Comparison of ENCODE assay signal across 24 cellular contexts in the genomic region with DNA sequence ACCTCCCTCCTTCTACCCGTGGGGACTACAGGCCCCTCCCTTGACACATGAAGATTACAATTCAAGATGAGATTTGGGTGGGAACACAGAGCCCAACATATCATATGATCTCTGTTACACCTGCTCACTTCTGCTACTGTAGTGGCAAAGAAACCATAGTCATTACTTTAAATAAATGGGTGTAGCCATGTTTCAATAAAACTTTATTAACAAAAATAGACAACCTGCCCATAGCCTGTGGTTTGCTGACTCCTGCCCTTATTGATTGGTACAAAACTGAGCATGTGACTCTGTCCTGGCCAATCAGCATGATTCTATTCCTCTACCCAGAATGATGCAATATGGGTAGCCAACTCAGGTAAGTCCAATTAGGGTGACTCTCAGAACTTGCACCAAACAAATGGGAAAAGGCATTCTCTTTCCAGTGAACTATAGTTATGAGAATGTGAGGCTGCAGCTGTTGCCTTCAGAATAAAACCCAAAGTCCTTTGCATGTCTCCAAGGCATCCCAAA. TPM values are rescaled to one million over a fixed set of nuclear protein-coding genes. Genes with fewer than 3 reads are reported as not detected.
A peak's percentile ranks its signal among the peaks of the same experiment; 100 is the strongest.
DNase-seq lines count a peak whose midpoint lies in the region; ATAC-seq, FAIRE-seq and TF ChIP-seq lines count a peak whose summit lies in the region.
"Had no signal": no experiment of that assay in that cellular context is flagged by ENCODE, and none has a peak within 500 bp of the region (broad histone marks: within the 10 kb centered on the region; RNA-seq: fewer than 3 reads in every experiment).

No MANE protein-coding gene starts in this region.

- TF ChIP-seq POLR2A in IMR-90 (IDR thresholded peaks at IDR 0.05; ENCODE audit: low read depth, low read length), result no peak
- TF ChIP-seq POLR2A in GM12878 (IDR thresholded peaks at IDR 0.05; ENCODE audit: low read depth, low read length), result no peak

- in situ Hi-C loops in IMR-90 (cut with MboI; ENCODE audit: low sequenced_read_pairs), result no loop called here
- in situ Hi-C loops in GM12878 (cut with MboI), result no loop called here

- ATAC-seq in GM23338, result no peak
- ATAC-seq in IMR-90 (ENCODE audit: low read depth), result no peak
- no peak for ATAC-seq in GM12878
- no peak for ATAC-seq in left ventricle myocardium superior

- no peak for TF ChIP-seq EP300 in GM12878 (IDR thresholded peaks at IDR 0.05; ENCODE audit: borderline replicate concordance in 1 of 2, control insufficient read depth in 1 of 2, low read depth in 2 of 2, low read length in 2 of 2)

- H3K4me2 ChIP-seq in GM23338 (no peak overlapping the region), IMR-90 (ENCODE audit: low read depth, low read length) (no peak overlapping the region), GM12878 (ENCODE audit: control insufficient read depth, insufficient read depth) (no peak overlapping the region)
- H3K4me2 ChIP-seq: BLaER1 had no signal

- H3K23ac ChIP-seq in IMR-90 (ENCODE audit: low read depth, low read length), result no peak overlapping the region

- H3K9me2 ChIP-seq in GM23338 (ENCODE audit: insufficient read depth), result 0 out of 2 replicates have a peak, but pooled peaks cover 5% of the 10 kb centered on the region

- H3K36me3 ChIP-seq in GM23338 (ENCODE audit: insufficient read depth) (no peaks in the 10 kb centered on the region; the same call in 1 of the 2 replicates), IMR-90 (ENCODE audit: control insufficient read depth, insufficient read depth, low read length) (no peaks in the 10 kb centered on the region), GM12878 (ENCODE audit: control insufficient read depth in 2 of 2, insufficient read depth in 2 of 2, low read length in 1 of 2) (no peaks in the 10 kb centered on the region), kidney (ENCODE audit: control insufficient read depth in 1 of 2, insufficient read depth in 2 of 2, low read length in 2 of 2) (no peaks in the 10 kb centered on the region)
- H3K36me3 ChIP-seq: BE2C, BLaER1 had no signal

- H3K4me1 Mint-ChIP-seq in GM23338 (no peaks in the 10 kb centered on the region), nephron (peaks cover 16% of the 10 kb centered on the region)
- H3K4me1 Mint-ChIP-seq: CD4-positive, CD25-positive, alpha-beta regulatory T cell had no signal

- H4K5ac ChIP-seq in IMR-90 (ENCODE audit: low read depth, low read length), result no peak overlapping the region

- H3K4me3 Mint-ChIP-seq in GM23338, result no peak overlapping the region
- no peak overlapping the region for H3K4me3 Mint-ChIP-seq in nephron
- H3K4me3 Mint-ChIP-seq: CD14-positive monocyte; CD4-positive, alpha-beta memory T cell; CD4-positive, CD25-positive, alpha-beta regulatory T cell; CD8-positive, alpha-beta memory T cell had no signal

- H3K36me3 Mint-ChIP-seq in GM23338 (ENCODE audit: low read depth) (peaks cover 6% of the 10 kb centered on the region; the same call in 2 of the 3 replicates), nephron (ENCODE audit: low read depth) (no peaks in the 10 kb centered on the region)
- H3K36me3 Mint-ChIP-seq: CD14-positive monocyte; CD4-positive, alpha-beta memory T cell; CD4-positive, CD25-positive, alpha-beta regulatory T cell had no signal

- no peak for FAIRE-seq in GM12878 (lab: Jason Lieb, UNC)
- FAIRE-seq in kidney (lab: Jason Lieb, UNC), result no peak
- FAIRE-seq: A204.1, GM12891, GM19239 had no signal

- H2AK9ac ChIP-seq in IMR-90 (replicated peaks; ENCODE audit: low read depth, low read length, poor library complexity), result no peak overlapping the region

- RAD21 ChIA-PET in GM12878 (lab: Charles Lee; ENCODE audit: unreplicated experiment), result interaction anchor here (0.8 kb wide), 1 partner anchor 9 kb away, joined by 3 read pairs; no protein-coding TSS in a partner anchor

- no peak overlapping the region for H3K56ac ChIP-seq in IMR-90 (ENCODE audit: extremely low read depth, insufficient read depth, low read length)

- no peak overlapping the region for H4K8ac ChIP-seq in IMR-90 (ENCODE audit: low read depth in 2 of 2, low read length in 2 of 2)

- H2BK20ac ChIP-seq in IMR-90 (ENCODE audit: low read depth, low read length), result no peak overlapping the region

- H3K79me2 ChIP-seq in GM23338 (replicated peaks; ENCODE audit: insufficient read depth) (no peaks in the 10 kb centered on the region), GM12878 (ENCODE audit: control insufficient read depth, insufficient read depth, low read length) (no peaks in the 10 kb centered on the region)

- H3K14ac ChIP-seq in IMR-90 (replicated peaks; ENCODE audit: low read depth, low read length), result no peak overlapping the region

- no peak overlapping the region for H2AK5ac ChIP-seq in IMR-90 (ENCODE audit: low read depth, low read length)

- TF ChIP-seq CTCF in GM23338 (conservative IDR thresholded peaks at IDR 0.05; ENCODE audit: low read depth in 2 of 2) (no peak), IMR-90 (conservative IDR thresholded peaks at IDR 0.05; ENCODE audit: low read depth, low read length) (no peak), GM12878 (IDR thresholded peaks at IDR 0.05 in 2 of 3, conservative IDR thresholded peaks at IDR 0.05 in 1 of 3; ENCODE audit: control insufficient read depth in 2 of 3, extremely low read depth in 1 of 3, insufficient read depth in 1 of 3, low read depth in 3 of 3, low read length in 3 of 3) (no peak), nephron (IDR thresholded peaks at IDR 0.05; ENCODE audit: unreplicated experiment in 3 of 3) (no peak), kidney (IDR thresholded peaks at IDR 0.05; ENCODE audit: borderline replicate concordance, extremely low read depth, insufficient read depth) (no peak)

- H2BK5ac ChIP-seq in IMR-90 (ENCODE audit: low read depth, low read length, poor library complexity, severe bottlenecking), result no peak overlapping the region

- BruUV-seq in IMR-90 (replicated peaks; lab: Mats Ljungman, UMichigan), result no TSS peak
- BruUV-seq in GM12878 (replicated peaks; lab: Mats Ljungman, UMichigan), result no TSS peak

- SMC1A ChIA-PET in GM12878 (lab: Charles Lee; ENCODE audit: uncharacterized antibody, unreplicated experiment), result interaction anchor here (0.6 kb wide), 1 partner anchor 560 kb away, joined by 3 read pairs; no protein-coding TSS in a partner anchor

- H3K4me3 ChIP-seq in GM23338 (no peak overlapping the region), IMR-90 (ENCODE audit: insufficient read depth, low read depth, low read length) (no peak overlapping the region), GM12878 (no peak overlapping the region), kidney (ENCODE audit: low read length in 2 of 2) (no peak overlapping the region)
- H3K4me3 ChIP-seq: BLaER1 had no signal

- DNase-seq in GM23338 (ENCODE audit: low spot score), result no peak
- no peak for DNase-seq in IMR-90
- DNase-seq in GM12878 (ENCODE audit: low read depth, low spot score), result no peak
- DNase-seq in kidney, result no peak
- DNase-seq in iPS-NIHi7 (ENCODE audit: extremely low spot score), result no peak
- DNase-seq in left ventricle myocardium superior, result no peak
- DNase-seq: 8988T; C1 segment of cervical spinal cord; CD4-positive, alpha-beta memory T cell; CD4-positive, CD25-positive, alpha-beta regulatory T cell; CD8-positive, alpha-beta memory T cell; DMS 273 treated with DMSO at 0.1 percent for 48 hours; DMS153; DMS79; DND-41; EL; GDM1 had no signal

- CTCF ChIA-PET in IMR-90 (lab: Yijun Ruan, JAX), result interaction anchor here (0.7 kb wide), 1 partner anchor 325 kb away, joined by 5 read pairs; no protein-coding TSS in a partner anchor
- CTCF ChIA-PET in GM12878 (lab: Yijun Ruan, JAX), result interaction anchor here (3.9 kb wide), 1 partner anchor 15 kb away, joined by 26 read pairs; the partner anchor contains the start of gene ERCC4

- H4K91ac ChIP-seq in IMR-90 (ENCODE audit: insufficient read depth, low read depth, low read length), result no peak overlapping the region

- TF ChIP-seq RAD21 in IMR-90 (IDR thresholded peaks at IDR 0.05; ENCODE audit: low read length), result no peak
- no peak for TF ChIP-seq RAD21 in GM12878 (IDR thresholded peaks at IDR 0.05; ENCODE audit: insufficient read depth, low read depth, low read length)

- H3F3A ChIP-seq in GM23338 (replicated peaks; ENCODE audit: low read depth), result no peaks in the 10 kb centered on the region

- H3K27me3 ChIP-seq in GM23338 (ENCODE audit: insufficient read depth) (no peaks in the 10 kb centered on the region), IMR-90 (ENCODE audit: control insufficient read depth, insufficient read depth, low read length) (peaks cover 6% of the 10 kb centered on the region), GM12878 (replicated peaks in 1 of 2; ENCODE audit: control insufficient read depth in 2 of 2, insufficient read depth in 2 of 2, low read length in 1 of 2) (no peaks in the 10 kb centered on the region; a peak in 1 of 4 replicates)
- H3K27me3 ChIP-seq: BLaER1 had no signal

- peaks cover 2% of the 10 kb centered on the region for H3K27me3 Mint-ChIP-seq in GM23338 (ENCODE audit: insufficient read depth, low read depth, poor library complexity)
- peaks cover 7% of the 10 kb centered on the region for H3K27me3 Mint-ChIP-seq in nephron (ENCODE audit: low read depth)

- no CpG with 5 or more reads among the region's 1 CpG for WGBS in IMR-90 (ENCODE audit: extremely low coverage in 2 of 2, insufficient read length in 1 of 2), 2 experiments
- WGBS in GM12878 (ENCODE audit: insufficient coverage, insufficient replicate concordance, low lambda C conversion rate, missing lambda C conversion rate), result 50% methylated on average over 1 of the region's 1 CpG

- H3K79me1 ChIP-seq in IMR-90 (ENCODE audit: low read depth in 1 of 2, low read length in 2 of 2), result no peaks in the 10 kb centered on the region

- H3K9ac ChIP-seq in IMR-90 (ENCODE audit: low read depth, low read length), result no peak overlapping the region
- no peak overlapping the region for H3K9ac ChIP-seq in GM12878 (ENCODE audit: control insufficient read depth, insufficient read depth, low read length)
- no peak overlapping the region for H3K9ac ChIP-seq in kidney (ENCODE audit: low read length in 2 of 2)
- H3K9ac ChIP-seq: BLaER1 had no signal

- POLR2A ChIA-PET in IMR-90 (lab: Charles Lee; ENCODE audit: unreplicated experiment) (no interaction called here), GM12878 (lab: Charles Lee) (no interaction called here)

- H4K20me1 ChIP-seq in GM23338 (replicated peaks; ENCODE audit: insufficient read depth) (no peaks in the 10 kb centered on the region), IMR-90 (ENCODE audit: insufficient read depth, low read length) (no peaks in the 10 kb centered on the region), GM12878 (ENCODE audit: control insufficient read depth, insufficient read depth) (no peaks in the 10 kb centered on the region)
- H4K20me1 ChIP-seq: BLaER1 had no signal

- H3K27ac ChIP-seq in GM23338 (ENCODE audit: low read depth) (no peak overlapping the region), IMR-90 (ENCODE audit: insufficient read depth, low read length) (no peak overlapping the region), GM12878 (ENCODE audit: control insufficient read depth, insufficient read depth) (no peak overlapping the region), kidney (ENCODE audit: low read depth in 2 of 2, low read length in 2 of 2) (no peak overlapping the region)
- H3K27ac ChIP-seq: BLaER1 had no signal

- no peak overlapping the region for H3K4ac ChIP-seq in IMR-90 (ENCODE audit: low read depth, low read length)

- H3K27ac Mint-ChIP-seq in GM23338 (no peak overlapping the region), nephron (peak overlapping the region in 2 of 3 experiments; percentile 95 to 96)
- H3K27ac Mint-ChIP-seq: CD14-positive monocyte; CD4-positive, alpha-beta memory T cell; CD4-positive, CD25-positive, alpha-beta regulatory T cell; CD8-positive, alpha-beta memory T cell had no signal

- no peak overlapping the region for H2BK120ac ChIP-seq in IMR-90 (ENCODE audit: low read depth, low read length)

- no peak overlapping the region for H2BK15ac ChIP-seq in IMR-90 (ENCODE audit: low read depth, low read length)

- H3K9me3 Mint-ChIP-seq in GM23338, result peaks cover 16% of the 10 kb centered on the region
- H3K9me3 Mint-ChIP-seq in nephron, result peaks cover 16% of the 10 kb centered on the region

- H3K9me1 ChIP-seq in IMR-90 (ENCODE audit: insufficient read depth, low read length), result no peaks in the 10 kb centered on the region

- peak overlapping the region; percentile 66; the same call in 1 of the 2 replicates for H2AFZ ChIP-seq in GM23338
- no peak overlapping the region for H2AFZ ChIP-seq in IMR-90 (replicated peaks; ENCODE audit: low read length, poor library complexity)
- no peak overlapping the region for H2AFZ ChIP-seq in GM12878 (ENCODE audit: control insufficient read depth, low read depth, low read length)

- no peaks in the 10 kb centered on the region for H3K4me1 ChIP-seq in GM23338 (ENCODE audit: insufficient read depth)
- no peaks in the 10 kb centered on the region; the same call in 1 of the 2 replicates for H3K4me1 ChIP-seq in IMR-90 (ENCODE audit: control insufficient read depth, insufficient read depth, low read length)
- H3K4me1 ChIP-seq in GM12878 (ENCODE audit: control insufficient read depth, insufficient read depth, low read length), result peaks cover 3% of the 10 kb centered on the region; the same call in 1 of the 2 replicates
- no peaks in the 10 kb centered on the region for H3K4me1 ChIP-seq in kidney (ENCODE audit: control insufficient read depth in 1 of 2, insufficient read depth in 1 of 2, low read depth in 1 of 2, low read length in 2 of 2)
- H3K4me1 ChIP-seq: BLaER1 had no signal

- H3K18ac ChIP-seq in IMR-90 (ENCODE audit: low read depth, low read length), result no peak overlapping the region

- dilution Hi-C loops in IMR-90 (cut with HindIII; ENCODE audit: low sequenced_read_pairs, unreplicated experiment), result no loop called here

- intact Hi-C loops in IMR-90 (cut with micrococcal nuclease), result no loop called here
- intact Hi-C loops in GM12878 (cut with micrococcal nuclease; ENCODE audit: unreplicated experiment), result no loop called here
- intact Hi-C loops in kidney (cut with DNase I), result no loop called here
- intact Hi-C loops in left ventricle myocardium superior (cut with micrococcal nuclease), result no loop called here

- H3K9me3 ChIP-seq in IMR-90 (ENCODE audit: control insufficient read depth, insufficient read depth, low read length) (no peaks in the 10 kb centered on the region), GM12878 (replicated peaks; ENCODE audit: control insufficient read depth, insufficient read depth, low read length) (no peaks in the 10 kb centered on the region; the same call in 2 of the 3 replicates), kidney (ENCODE audit: control insufficient read depth in 1 of 2, low read length in 2 of 2) (no peaks in the 10 kb centered on the region)
- H3K9me3 ChIP-seq: BE2C had no signal

RNA-seq across cellular contexts. Expression of gene ERCC4, which starts 15.7 kb away (rescaled TPM):
- 5.4 and 8.2 TPM in 2 replicates for total RNA-seq in GM23338 (2014; rRNA removed; shearing (Covaris generic))
- polyA plus RNA-seq in GM23338 (2016; fragmentation: Nextera tagmentation; extraction: Ambion mirVana), result 21.6 and 24.0 TPM in 2 replicates
- total RNA-seq in IMR-90 (2012; rRNA removed), result 10.0 and 19.2 TPM in 2 replicates
- polyA plus RNA-seq in IMR-90 (2012; rRNA removed), result 1.6 and 2.9 TPM in 2 replicates
- polyA plus RNA-seq in IMR-90 (2012; cell fraction: cytosol; rRNA removed), result 2.2 and 2.8 TPM in 2 replicates
- polyA plus RNA-seq in IMR-90 (2012; cell fraction: nucleus; rRNA removed; ENCODE audit: low replicate concordance), result 1.6 and 3.1 TPM in 2 replicates
- 9.9 and 10.9 TPM in 2 replicates for total RNA-seq in GM12878 (2013; cell fraction: nucleolus; rRNA removed)
- 8.2 and 10.0 TPM in 2 replicates for total RNA-seq in GM12878 (2014; rRNA removed)
- 9.3 and 9.6 TPM in 2 replicates for total RNA-seq in GM12878 (2014; rRNA removed; fragmentation: Illumina TruSeq; extraction: Trizol)
- total RNA-seq in GM12878 (2021), result 12.5 and 13.5 TPM in 2 replicates
- polyA plus RNA-seq in GM12878 (2011; ENCODE audit: low read depth), result 1.9 TPM
- polyA plus RNA-seq in GM12878 (2011; rRNA removed), result 8.4 and 9.0 TPM in 2 replicates
- polyA plus RNA-seq in GM12878 (2011; cell fraction: cytosol; rRNA removed), result 2.5 and 3.1 TPM in 2 replicates
- 2.5 and 3.9 TPM in 2 replicates for polyA plus RNA-seq in GM12878 (2011; cell fraction: nucleus; rRNA removed)
- 2.1 and 3.8 TPM in 2 replicates for polyA plus RNA-seq in GM12878 (2012)
- 7.3 and 8.4 TPM in 2 replicates for polyA plus RNA-seq in GM12878 (2014; fragmentation: Illumina TruSeq; extraction: Trizol)
- polyA plus RNA-seq in GM12878 (2014; fragmentation: Nextera tagmentation; extraction: Ambion mirVana), result 10 to 100 TPM in 1 of 2 experiments, 1 to 10 TPM in 1; 5.7 to 15.6 TPM
- polyA plus RNA-seq in GM12878 (2014; rRNA removed), result 3.4 and 4.7 TPM in 2 replicates
- 10 to 100 TPM; 24.0 to 24.6 TPM for polyA plus RNA-seq in GM12878 (2016; fragmentation: Nextera tagmentation; extraction: Ambion mirVana)
- polyA minus RNA-seq in GM12878 (2011; rRNA and poly(A)+ RNA removed), result 8.1 and 14.8 TPM in 2 replicates
- 10.0 and 10.1 TPM in 2 replicates for polyA minus RNA-seq in GM12878 (2011; cell fraction: cytosol; rRNA and poly(A)+ RNA removed)
- polyA minus RNA-seq in GM12878 (2011; cell fraction: nucleus; rRNA and poly(A)+ RNA removed), result 3.3 and 5.6 TPM in 2 replicates
- 10.5 TPM for total RNA-seq in kidney
- 2.0 TPM for polyA plus RNA-seq in kidney (ENCODE audit: insufficient read depth, low read depth, low replicate concordance)
- total RNA-seq in left ventricle myocardium superior, result 7.3 TPM
